ENCODE assay signal across 1 cellular context in the genomic region with DNA sequence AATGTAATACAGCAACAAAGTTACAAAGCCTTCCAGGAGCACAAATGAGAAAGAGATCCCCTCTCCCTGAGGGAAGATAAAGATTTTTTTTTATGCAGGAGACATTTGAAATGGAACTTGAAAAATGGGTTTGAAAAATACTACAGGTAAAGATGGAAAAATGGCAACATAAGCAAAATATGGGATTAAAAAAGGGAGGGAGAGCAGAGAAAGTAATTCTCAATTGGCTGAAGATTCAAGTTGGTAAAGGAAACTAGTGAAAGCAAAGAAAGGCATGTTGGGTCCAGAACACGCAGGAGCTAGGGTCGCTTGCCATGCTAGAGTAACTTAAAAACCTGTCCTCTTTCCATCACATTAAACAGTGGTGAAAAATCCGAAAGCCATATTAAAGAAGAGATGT.
TF ChIP-seq lines count a peak whose summit lies in the region.

No MANE protein-coding gene starts in this region.

TF ChIP-seq in GM12878, 131 proteins besides CTCF, POLR2A, EP300 and RAD21:
- TF ChIP-seq, protein P1, sequence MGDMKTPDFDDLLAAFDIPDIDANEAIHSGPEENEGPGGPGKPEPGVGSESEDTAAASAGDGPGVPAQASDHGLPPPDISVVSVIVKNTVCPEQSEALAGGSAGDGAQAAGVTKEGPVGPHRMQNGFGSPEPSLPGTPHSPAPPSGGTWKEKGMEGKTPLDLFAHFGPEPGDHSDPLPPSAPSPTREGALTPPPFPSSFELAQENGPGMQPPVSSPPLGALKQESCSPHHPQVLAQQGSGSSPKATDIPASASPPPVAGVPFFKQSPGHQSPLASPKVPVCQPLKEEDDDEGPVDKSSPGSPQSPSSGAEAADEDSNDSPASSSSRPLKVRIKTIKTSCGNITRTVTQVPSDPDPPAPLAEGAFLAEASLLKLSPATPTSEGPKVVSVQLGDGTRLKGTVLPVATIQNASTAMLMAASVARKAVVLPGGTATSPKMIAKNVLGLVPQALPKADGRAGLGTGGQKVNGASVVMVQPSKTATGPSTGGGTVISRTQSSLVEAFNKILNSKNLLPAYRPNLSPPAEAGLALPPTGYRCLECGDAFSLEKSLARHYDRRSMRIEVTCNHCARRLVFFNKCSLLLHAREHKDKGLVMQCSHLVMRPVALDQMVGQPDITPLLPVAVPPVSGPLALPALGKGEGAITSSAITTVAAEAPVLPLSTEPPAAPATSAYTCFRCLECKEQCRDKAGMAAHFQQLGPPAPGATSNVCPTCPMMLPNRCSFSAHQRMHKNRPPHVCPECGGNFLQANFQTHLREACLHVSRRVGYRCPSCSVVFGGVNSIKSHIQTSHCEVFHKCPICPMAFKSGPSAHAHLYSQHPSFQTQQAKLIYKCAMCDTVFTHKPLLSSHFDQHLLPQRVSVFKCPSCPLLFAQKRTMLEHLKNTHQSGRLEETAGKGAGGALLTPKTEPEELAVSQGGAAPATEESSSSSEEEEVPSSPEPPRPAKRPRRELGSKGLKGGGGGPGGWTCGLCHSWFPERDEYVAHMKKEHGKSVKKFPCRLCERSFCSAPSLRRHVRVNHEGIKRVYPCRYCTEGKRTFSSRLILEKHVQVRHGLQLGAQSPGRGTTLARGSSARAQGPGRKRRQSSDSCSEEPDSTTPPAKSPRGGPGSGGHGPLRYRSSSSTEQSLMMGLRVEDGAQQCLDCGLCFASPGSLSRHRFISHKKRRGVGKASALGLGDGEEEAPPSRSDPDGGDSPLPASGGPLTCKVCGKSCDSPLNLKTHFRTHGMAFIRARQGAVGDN (IDR thresholded peaks at IDR 0.05) = no peak
- no peak for TF ChIP-seq TCF12 (IDR thresholded peaks at IDR 0.05; ENCODE audit: low read depth, low read length)
- TF ChIP-seq BACH1 (IDR thresholded peaks at IDR 0.05; ENCODE audit: borderline replicate concordance) = no peak
- TF ChIP-seq IRF5 (IDR thresholded peaks at IDR 0.05; ENCODE audit: borderline replicate concordance) = no peak
- no peak for TF ChIP-seq SP1 (IDR thresholded peaks at IDR 0.05; ENCODE audit: low read depth, low read length)
- TF ChIP-seq, protein P2, sequence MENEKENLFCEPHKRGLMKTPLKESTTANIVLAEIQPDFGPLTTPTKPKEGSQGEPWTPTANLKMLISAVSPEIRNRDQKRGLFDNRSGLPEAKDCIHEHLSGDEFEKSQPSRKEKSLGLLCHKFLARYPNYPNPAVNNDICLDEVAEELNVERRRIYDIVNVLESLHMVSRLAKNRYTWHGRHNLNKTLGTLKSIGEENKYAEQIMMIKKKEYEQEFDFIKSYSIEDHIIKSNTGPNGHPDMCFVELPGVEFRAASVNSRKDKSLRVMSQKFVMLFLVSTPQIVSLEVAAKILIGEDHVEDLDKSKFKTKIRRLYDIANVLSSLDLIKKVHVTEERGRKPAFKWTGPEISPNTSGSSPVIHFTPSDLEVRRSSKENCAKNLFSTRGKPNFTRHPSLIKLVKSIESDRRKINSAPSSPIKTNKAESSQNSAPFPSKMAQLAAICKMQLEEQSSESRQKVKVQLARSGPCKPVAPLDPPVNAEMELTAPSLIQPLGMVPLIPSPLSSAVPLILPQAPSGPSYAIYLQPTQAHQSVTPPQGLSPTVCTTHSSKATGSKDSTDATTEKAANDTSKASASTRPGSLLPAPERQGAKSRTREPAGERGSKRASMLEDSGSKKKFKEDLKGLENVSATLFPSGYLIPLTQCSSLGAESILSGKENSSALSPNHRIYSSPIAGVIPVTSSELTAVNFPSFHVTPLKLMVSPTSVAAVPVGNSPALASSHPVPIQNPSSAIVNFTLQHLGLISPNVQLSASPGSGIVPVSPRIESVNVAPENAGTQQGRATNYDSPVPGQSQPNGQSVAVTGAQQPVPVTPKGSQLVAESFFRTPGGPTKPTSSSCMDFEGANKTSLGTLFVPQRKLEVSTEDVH (IDR thresholded peaks at IDR 0.05; ENCODE audit: low read depth, partially characterized antibody) = no peak
- no peak for TF ChIP-seq TAF1 (IDR thresholded peaks at IDR 0.05; ENCODE audit: borderline replicate concordance, low read depth, low read length)
- no peak for TF ChIP-seq ZBED1 (IDR thresholded peaks at IDR 0.05; ENCODE audit: borderline replicate concordance)
- no peak for TF ChIP-seq E4F1 (IDR thresholded peaks at IDR 0.05; ENCODE audit: borderline replicate concordance, partially characterized antibody)
- TF ChIP-seq, protein P3, sequence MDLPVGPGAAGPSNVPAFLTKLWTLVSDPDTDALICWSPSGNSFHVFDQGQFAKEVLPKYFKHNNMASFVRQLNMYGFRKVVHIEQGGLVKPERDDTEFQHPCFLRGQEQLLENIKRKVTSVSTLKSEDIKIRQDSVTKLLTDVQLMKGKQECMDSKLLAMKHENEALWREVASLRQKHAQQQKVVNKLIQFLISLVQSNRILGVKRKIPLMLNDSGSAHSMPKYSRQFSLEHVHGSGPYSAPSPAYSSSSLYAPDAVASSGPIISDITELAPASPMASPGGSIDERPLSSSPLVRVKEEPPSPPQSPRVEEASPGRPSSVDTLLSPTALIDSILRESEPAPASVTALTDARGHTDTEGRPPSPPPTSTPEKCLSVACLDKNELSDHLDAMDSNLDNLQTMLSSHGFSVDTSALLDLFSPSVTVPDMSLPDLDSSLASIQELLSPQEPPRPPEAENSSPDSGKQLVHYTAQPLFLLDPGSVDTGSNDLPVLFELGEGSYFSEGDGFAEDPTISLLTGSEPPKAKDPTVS (IDR thresholded peaks at IDR 0.05; ENCODE audit: low read depth, low read length) = no peak
- TF ChIP-seq YY1 (IDR thresholded peaks at IDR 0.05; ENCODE audit: low read depth, low read length) = no peak
- TF ChIP-seq KDM1A (IDR thresholded peaks at IDR 0.05; ENCODE audit: borderline replicate concordance) = no peak
- TF ChIP-seq BCL11A (IDR thresholded peaks at IDR 0.05; ENCODE audit: low read depth, low read length) = no peak
- no peak for TF ChIP-seq EED (IDR thresholded peaks at IDR 0.05; ENCODE audit: low read depth)
- no peak for TF ChIP-seq RUNX3 (IDR thresholded peaks at IDR 0.05; ENCODE audit: low read length)
- no peak for TF ChIP-seq RFX5 (IDR thresholded peaks at IDR 0.05; ENCODE audit: low read depth, low read length)
- TF ChIP-seq STAT1 (conservative IDR thresholded peaks at IDR 0.05) = no peak
